In the genomic region with DNA sequence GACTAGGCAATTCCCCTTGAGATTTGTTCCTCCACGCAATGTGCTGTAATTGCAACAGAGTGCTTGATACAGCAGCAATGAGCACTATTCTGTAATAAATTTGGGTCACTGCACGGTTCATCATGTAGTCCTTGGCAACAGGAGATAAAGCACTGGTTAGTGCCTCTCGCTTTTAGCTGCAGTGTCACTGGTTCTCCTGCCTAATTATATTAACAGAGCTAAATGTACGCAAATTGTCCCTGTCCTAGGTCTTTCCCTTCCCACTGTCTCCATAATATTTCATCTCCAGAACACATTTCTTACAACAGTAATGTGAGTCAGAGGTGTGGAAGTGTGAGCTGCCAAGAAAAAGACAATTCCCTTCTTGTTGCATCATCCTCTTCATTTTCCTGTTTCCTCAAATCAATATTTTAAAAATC, we compare ENCODE assay signal across 14 cellular contexts.
DNase-seq lines count a peak whose midpoint lies in the region; ATAC-seq and TF ChIP-seq lines count a peak whose summit lies in the region.
"Had no signal": no experiment of that assay in that cellular context is flagged by ENCODE, and none has a peak within 500 bp of the region (broad histone marks: within the 10 kb centered on the region; RNA-seq: fewer than 3 reads in every experiment).

No MANE protein-coding gene starts in this region.

- peak overlapping the region; percentile 40 for H3K4me2 ChIP-seq in skeletal muscle satellite cell (ENCODE audit: low read length)

- ATAC-seq in SK-N-SH treated with all-trans-retinoic acid at 6 μM for 48 hours (peak; percentile 68), HG03139 (IDR thresholded peaks at IDR 0.05; ENCODE audit: unreplicated experiment) (no peak)
- ATAC-seq: natural killer cell treated with Interleukin-12 subunit alpha and Interleukin-12 subunit beta and Interleukin-15 and Interleukin-18, amount 100 ng/mL, for 72 hours; stimulated activated memory B cell treated with anti-CD40 and anti-IgM and Interleukin-4, amounts not matched to agents 10 μg/mL and 1 μg/mL and 100 μg/mL, for 72 hours had no signal

- H3K27me3 ChIP-seq in skeletal muscle satellite cell (ENCODE audit: control insufficient read depth, insufficient read depth, low read length): no peaks in the 10 kb centered on the region

- TF ChIP-seq CTCF in fibroblast of the aortic adventitia (IDR thresholded peaks at IDR 0.05; ENCODE audit: insufficient read depth, low read length): no peak

- H3K4me1 ChIP-seq in skeletal muscle satellite cell (ENCODE audit: control insufficient read depth, insufficient read depth, low read length): peaks cover 11% of the 10 kb centered on the region

- DNase-seq in HCEC 1CT (peak; percentile 37), fibroblast of the aortic adventitia (ENCODE audit: low read depth) (peak; percentile 77)
- DNase-seq in activated naive CD4-positive, alpha-beta T cell treated with Interleukin-2 at 50 U/mL for 16 hours: no peak
- DNase-seq in activated CD4-positive, alpha-beta T cell treated with anti-CD3 and anti-CD28 coated beads, Interleukin-2, amount 50 U/mL, for 1 hour: no peak
- DNase-seq: activated naive CD8-positive, alpha-beta T cell treated with anti-CD3 and anti-CD28 coated beads, Interleukin-2, amount 10 ng/mL, durations not matched to agents 7 days and 5 days; DND-41; immature natural killer cell; NCI-H146; stimulated activated CD4-positive, alpha-beta T cell treated with anti-CD3 and anti-CD28 coated beads, Interleukin-15, amount 100 ng/mL, for 24 hours had no signal

- no peak overlapping the region for H3K9ac ChIP-seq in skeletal muscle satellite cell (ENCODE audit: low read depth, low read length)

- H3K9me3 ChIP-seq in skeletal muscle satellite cell (replicated peaks; ENCODE audit: low read length): no peaks in the 10 kb centered on the region

- no peaks in the 10 kb centered on the region for H3K36me3 ChIP-seq in skeletal muscle satellite cell (ENCODE audit: insufficient read depth, low read length)

- H3K4me3 ChIP-seq in fibroblast of the aortic adventitia (ENCODE audit: low read depth, low read length): no peak overlapping the region
- no peak overlapping the region for H3K4me3 ChIP-seq in skeletal muscle satellite cell (ENCODE audit: low read length)

TF ChIP-seq in SK-N-SH treated with all-trans-retinoic acid at 6 μM for 48 hours, 23 proteins besides CTCF, POLR2A, EP300 and RAD21:
- TF ChIP-seq CSRNP3 (CRISPR knock-in tag; IDR thresholded peaks at IDR 0.05) (no peak), PATZ1 (CRISPR knock-in tag; IDR thresholded peaks at IDR 0.05; ENCODE audit: borderline replicate concordance) (no peak), RARB (CRISPR knock-in tag; IDR thresholded peaks at IDR 0.05) (no peak), ESRRG (CRISPR knock-in tag; IDR thresholded peaks at IDR 0.05) (no peak), ZFP3 (CRISPR knock-in tag; IDR thresholded peaks at IDR 0.05) (no peak), OSR1 (CRISPR knock-in tag; IDR thresholded peaks at IDR 0.05) (no peak), BACH2 (CRISPR knock-in tag; IDR thresholded peaks at IDR 0.05; ENCODE audit: borderline replicate concordance) (no peak), ZNF8 (CRISPR knock-in tag; IDR thresholded peaks at IDR 0.05) (no peak), ARNTL (CRISPR knock-in tag; IDR thresholded peaks at IDR 0.05; ENCODE audit: borderline replicate concordance, low read depth) (no peak), ZNF70 (CRISPR knock-in tag; IDR thresholded peaks at IDR 0.05) (no peak), PPARA (CRISPR knock-in tag; IDR thresholded peaks at IDR 0.05; ENCODE audit: borderline replicate concordance) (no peak), ZC3H10 (CRISPR knock-in tag; IDR thresholded peaks at IDR 0.05) (peak; percentile 67; the same call in 1 of the 2 replicates), ZNF565 (CRISPR knock-in tag; conservative IDR thresholded peaks at IDR 0.05; ENCODE audit: low read depth) (no peak), TCF4 (CRISPR knock-in tag; IDR thresholded peaks at IDR 0.05; ENCODE audit: borderline replicate concordance) (no peak), ISL1 (CRISPR knock-in tag; IDR thresholded peaks at IDR 0.05) (peak; percentile 76), CSDC2 (CRISPR knock-in tag; IDR thresholded peaks at IDR 0.05) (no peak), GLIS3 (CRISPR knock-in tag; IDR thresholded peaks at IDR 0.05) (no peak), TOX (CRISPR knock-in tag; IDR thresholded peaks at IDR 0.05; ENCODE audit: borderline replicate concordance) (peak; percentile 59; the same call in 1 of the 2 replicates), ZFP30 (CRISPR knock-in tag; IDR thresholded peaks at IDR 0.05) (no peak), SNAI2 (CRISPR knock-in tag; IDR thresholded peaks at IDR 0.05) (no peak)
- TF ChIP-seq, protein P1, sequence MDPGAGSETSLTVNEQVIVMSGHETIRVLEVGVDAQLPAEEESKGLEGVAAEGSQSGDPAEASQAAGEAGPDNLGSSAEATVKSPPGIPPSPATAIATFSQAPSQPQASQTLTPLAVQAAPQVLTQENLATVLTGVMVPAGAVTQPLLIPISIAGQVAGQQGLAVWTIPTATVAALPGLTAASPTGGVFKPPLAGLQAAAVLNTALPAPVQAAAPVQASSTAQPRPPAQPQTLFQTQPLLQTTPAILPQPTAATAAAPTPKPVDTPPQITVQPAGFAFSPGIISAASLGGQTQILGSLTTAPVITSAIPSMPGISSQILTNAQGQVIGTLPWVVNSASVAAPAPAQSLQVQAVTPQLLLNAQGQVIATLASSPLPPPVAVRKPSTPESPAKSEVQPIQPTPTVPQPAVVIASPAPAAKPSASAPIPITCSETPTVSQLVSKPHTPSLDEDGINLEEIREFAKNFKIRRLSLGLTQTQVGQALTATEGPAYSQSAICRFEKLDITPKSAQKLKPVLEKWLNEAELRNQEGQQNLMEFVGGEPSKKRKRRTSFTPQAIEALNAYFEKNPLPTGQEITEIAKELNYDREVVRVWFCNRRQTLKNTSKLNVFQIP (CRISPR knock-in tag; IDR thresholded peaks at IDR 0.05; ENCODE audit: borderline replicate concordance, low read depth): no peak
- TF ChIP-seq, protein P2, sequence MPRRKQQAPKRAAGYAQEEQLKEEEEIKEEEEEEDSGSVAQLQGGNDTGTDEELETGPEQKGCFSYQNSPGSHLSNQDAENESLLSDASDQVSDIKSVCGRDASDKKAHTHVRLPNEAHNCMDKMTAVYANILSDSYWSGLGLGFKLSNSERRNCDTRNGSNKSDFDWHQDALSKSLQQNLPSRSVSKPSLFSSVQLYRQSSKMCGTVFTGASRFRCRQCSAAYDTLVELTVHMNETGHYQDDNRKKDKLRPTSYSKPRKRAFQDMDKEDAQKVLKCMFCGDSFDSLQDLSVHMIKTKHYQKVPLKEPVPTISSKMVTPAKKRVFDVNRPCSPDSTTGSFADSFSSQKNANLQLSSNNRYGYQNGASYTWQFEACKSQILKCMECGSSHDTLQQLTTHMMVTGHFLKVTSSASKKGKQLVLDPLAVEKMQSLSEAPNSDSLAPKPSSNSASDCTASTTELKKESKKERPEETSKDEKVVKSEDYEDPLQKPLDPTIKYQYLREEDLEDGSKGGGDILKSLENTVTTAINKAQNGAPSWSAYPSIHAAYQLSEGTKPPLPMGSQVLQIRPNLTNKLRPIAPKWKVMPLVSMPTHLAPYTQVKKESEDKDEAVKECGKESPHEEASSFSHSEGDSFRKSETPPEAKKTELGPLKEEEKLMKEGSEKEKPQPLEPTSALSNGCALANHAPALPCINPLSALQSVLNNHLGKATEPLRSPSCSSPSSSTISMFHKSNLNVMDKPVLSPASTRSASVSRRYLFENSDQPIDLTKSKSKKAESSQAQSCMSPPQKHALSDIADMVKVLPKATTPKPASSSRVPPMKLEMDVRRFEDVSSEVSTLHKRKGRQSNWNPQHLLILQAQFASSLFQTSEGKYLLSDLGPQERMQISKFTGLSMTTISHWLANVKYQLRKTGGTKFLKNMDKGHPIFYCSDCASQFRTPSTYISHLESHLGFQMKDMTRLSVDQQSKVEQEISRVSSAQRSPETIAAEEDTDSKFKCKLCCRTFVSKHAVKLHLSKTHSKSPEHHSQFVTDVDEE (CRISPR knock-in tag; IDR thresholded peaks at IDR 0.05): no peak
TF ChIP-seq in SK-N-SH treated with all-trans-retinoic acid at 6 μM for 48 hours: peak in this region for 3.

Comparison
In these comparisons a context has a peak if more than half of its experiments do, and no peak if none do; other contexts are left out.
1. DNase-seq: peak in HCEC 1CT (single experiment) and fibroblast of the aortic adventitia (single experiment); none in activated naive CD4-positive, alpha-beta T cell treated with Interleukin-2 at 50 U/mL for 16 hours (single experiment) and activated CD4-positive, alpha-beta T cell treated with anti-CD3 and anti-CD28 coated beads, Interleukin-2, amount 50 U/mL, for 1 hour (single experiment).